ENCODE assay signal across 8 cellular contexts in the genomic region with DNA sequence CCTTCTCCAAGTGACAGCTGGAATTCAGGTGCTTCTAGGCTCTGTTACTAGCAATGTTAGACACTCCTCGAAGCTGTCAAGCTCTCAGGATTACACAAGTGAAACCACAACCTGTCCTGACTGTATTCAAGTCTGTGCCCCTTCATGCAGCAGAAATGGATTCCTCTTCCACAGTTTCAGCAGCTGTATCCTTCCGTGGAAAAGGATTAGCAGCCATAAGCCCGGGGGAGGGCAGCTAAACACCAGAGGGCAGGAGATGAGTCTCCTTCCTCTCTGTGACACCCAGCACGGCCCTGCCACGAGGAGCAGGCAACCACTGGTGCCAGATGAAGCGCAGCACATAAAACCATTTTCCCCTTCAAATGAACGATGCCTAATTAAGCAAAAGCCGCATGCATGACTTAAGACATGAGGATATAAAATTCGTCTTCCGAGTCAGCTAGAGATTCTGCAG. TPM values are rescaled to one million over a fixed set of nuclear protein-coding genes. Genes with fewer than 3 reads are reported as not detected.
DNase-seq lines count a peak whose midpoint lies in the region; ATAC-seq, FAIRE-seq and TF ChIP-seq lines count a peak whose summit lies in the region.

No MANE protein-coding gene starts in this region.

- H3K79me2 ChIP-seq in OCI-LY1 (ENCODE audit: insufficient read depth, low read length), result no peaks in the 10 kb centered on the region

- FAIRE-seq in A549 (lab: Jason Lieb, UNC), result no peak

- CTCF ChIA-PET in A549 (lab: Yijun Ruan, JAX), result interaction anchor here (0.6 to 12.8 kb wide), 49 partner anchors 9 to 239 kb away, joined by 3 to 238 read pairs (median 11); no protein-coding TSS in a partner anchor

- H2AFZ ChIP-seq in OCI-LY1 (ENCODE audit: low read length), result 0 out of 2 replicates have a peak overlapping the region, but pooled peaks have one; percentile 33

- no peaks in the 10 kb centered on the region for H3K9me3 ChIP-seq in A549
- no peaks in the 10 kb centered on the region for H3K9me3 ChIP-seq in OCI-LY1 (ENCODE audit: low read length)
- no peaks in the 10 kb centered on the region for H3K9me3 ChIP-seq in esophagus squamous epithelium

- H3K9me3 Mint-ChIP-seq in activated T-cell treated with anti-CD3 and anti-CD28 coated beads, Interleukin-2, amount 50 U/mL, for 4 hours, result peaks cover 7% of the 10 kb centered on the region
- H3K9me3 Mint-ChIP-seq in naive thymus-derived CD8-positive, alpha-beta T cell, result peaks cover 0 to 7% (median 0%) of the 10 kb centered on the region in 9 donors

- H3K27ac Mint-ChIP-seq in naive thymus-derived CD8-positive, alpha-beta T cell, result peak overlapping the region; percentile 88 to 98 (median 96)

- TF ChIP-seq POLR2A in A549 (IDR thresholded peaks at IDR 0.05; ENCODE audit: low read length), result no peak
- TF ChIP-seq POLR2A in esophagus squamous epithelium (IDR thresholded peaks at IDR 0.05), result no peak

- H4K20me1 ChIP-seq in OCI-LY1 (ENCODE audit: insufficient read depth, low read length), result no peaks in the 10 kb centered on the region

- H3K4me3 ChIP-seq in A549, result peak overlapping the region; percentile 77
- peak overlapping the region; percentile 90 for H3K4me3 ChIP-seq in OCI-LY1 (ENCODE audit: low read depth, low read length, poor library complexity, severe bottlenecking)
- H3K4me3 ChIP-seq in esophagus squamous epithelium, result peak overlapping the region; percentile 51 to 89 (median 71)

- H3K4me3 Mint-ChIP-seq in activated T-cell treated with anti-CD3 and anti-CD28 coated beads, Interleukin-2, amount 50 U/mL, for 4 hours, result peak overlapping the region; percentile 86
- H3K4me3 Mint-ChIP-seq in naive thymus-derived CD8-positive, alpha-beta T cell, result peak overlapping the region; percentile 81 to 98 (median 92)

- peak; percentile 43 to 57 for DNase-seq in A549 (ENCODE audit: low read depth in 1 of 2, low spot score in 1 of 2)
- DNase-seq in activated T-cell treated with anti-CD3 and anti-CD28 coated beads, Interleukin-2, amount 50 U/mL, for 4 hours, result peak; percentile 44
- peak; percentile 27 for DNase-seq in esophagus squamous epithelium (lab: John Stamatoyannopoulos, UW)
- DNase-seq in naive thymus-derived CD8-positive, alpha-beta T cell, result peak in 9 of 10 donors; percentile 19 to 76 (median 47)

- no peaks in the 10 kb centered on the region for H3F3A ChIP-seq in OCI-LY1 (ENCODE audit: insufficient read depth, low read length)

- TF ChIP-seq CTCF in A549 (IDR thresholded peaks at IDR 0.05) (peak; percentile 25; the same call in 1 of the 3 replicates), OCI-LY1 (IDR thresholded peaks at IDR 0.05; ENCODE audit: low read length) (peak; percentile 41), esophagus squamous epithelium (IDR thresholded peaks at IDR 0.05) (peak in 3 of 6 experiments; percentile 18 to 40 (median 33))

- H3K4me1 ChIP-seq in A549, result peaks cover 54% of the 10 kb centered on the region
- peaks cover 23% of the 10 kb centered on the region for H3K4me1 ChIP-seq in OCI-LY1 (ENCODE audit: insufficient read depth, low read length, severe bottlenecking)
- peaks cover 19 to 72% (median 33%) of the 10 kb centered on the region in 3 donors for H3K4me1 ChIP-seq in esophagus squamous epithelium

- ATAC-seq in A549 (peak; percentile 42 to 54; a peak in 3 of 6 replicates), GM18498 (IDR thresholded peaks at IDR 0.05; ENCODE audit: unreplicated experiment) (peak; percentile 27), GM21619 (IDR thresholded peaks at IDR 0.05; ENCODE audit: unreplicated experiment) (no peak)
- ATAC-seq in activated T-cell treated with anti-CD3 and anti-CD28 coated beads, Interleukin-2, amount 50 U/mL, for 4 hours, result peak; percentile 24 to 40
- ATAC-seq in naive thymus-derived CD8-positive, alpha-beta T cell, result peak; percentile 34 to 40

- POLR2A ChIA-PET in A549 (lab: Yijun Ruan, JAX), result interaction anchor here (1.3 to 2.1 kb wide), 3 partner anchors 49 to 218 kb away, joined by 4 to 7 read pairs (median 5); a partner anchor contains a TSS
- POLR2A ChIA-PET in naive thymus-derived CD8-positive, alpha-beta T cell (lab: Charles Lee), result interaction anchor here (0.5 to 5.6 kb wide), 14 partner anchors 9 to 938 kb away, joined by 3 to 106 read pairs (median 10); no protein-coding TSS in a partner anchor

- no peaks in the 10 kb centered on the region for H3K27me3 Mint-ChIP-seq in activated T-cell treated with anti-CD3 and anti-CD28 coated beads, Interleukin-2, amount 50 U/mL, for 4 hours (ENCODE audit: low read depth)
- no peaks in the 10 kb centered on the region for H3K27me3 Mint-ChIP-seq in naive thymus-derived CD8-positive, alpha-beta T cell

- peak; percentile 50 for TF ChIP-seq RAD21 in A549 (conservative IDR thresholded peaks at IDR 0.05 in 1 of 2, IDR thresholded peaks at IDR 0.05 in 1 of 2)

- peak overlapping the region; percentile 89 for H3K9ac ChIP-seq in OCI-LY1 (ENCODE audit: low read length)

- H3K27ac ChIP-seq in A549 (peak overlapping the region; percentile 88 to 97), OCI-LY1 (ENCODE audit: low read depth, low read length, poor library complexity, severe bottlenecking) (peak overlapping the region; percentile 38), esophagus squamous epithelium (peak overlapping the region; percentile 77 to 93 (median 86)), temporal lobe (ENCODE audit: low read depth, low read length) (peak overlapping the region; percentile 95)

- TF ChIP-seq EP300 in A549 (IDR thresholded peaks at IDR 0.05), result no peak

- peak overlapping the region; percentile 94 for H3K4me2 ChIP-seq in A549
- H3K4me2 ChIP-seq in OCI-LY1 (ENCODE audit: low read length), result peak overlapping the region; percentile 88

- intact Hi-C loops in esophagus squamous epithelium (cut with DNase I), result loop anchor here (10.0 kb wide), 2 partner anchors 63 to 187 kb away; no protein-coding TSS in a partner anchor

- H3K36me3 ChIP-seq in OCI-LY1 (ENCODE audit: insufficient read depth, low read length), result no peaks in the 10 kb centered on the region
- no peaks in the 10 kb centered on the region for H3K36me3 ChIP-seq in esophagus squamous epithelium

- no peaks in the 10 kb centered on the region for H3K27me3 ChIP-seq in OCI-LY1 (ENCODE audit: insufficient read depth, low read length)
- peaks cover 0 to 15% (median 0%) of the 10 kb centered on the region in 4 donors for H3K27me3 ChIP-seq in esophagus squamous epithelium

- WGBS in A549 (ENCODE audit: missing lambda C conversion rate), result 5% methylated on average over 10 of the region's 10 CpGs
- WGBS in esophagus squamous epithelium, 2 donors, result 0 to 13% methylated on average over 3 to 10 of the region's 10 CpGs

- peaks cover 9% of the 10 kb centered on the region for H3K36me3 Mint-ChIP-seq in activated T-cell treated with anti-CD3 and anti-CD28 coated beads, Interleukin-2, amount 50 U/mL, for 4 hours (ENCODE audit: insufficient read depth)
- H3K36me3 Mint-ChIP-seq in naive thymus-derived CD8-positive, alpha-beta T cell, result peaks cover 8 to 12% (median 9%) of the 10 kb centered on the region in 3 donors

- H3K9me2 ChIP-seq in OCI-LY1 (ENCODE audit: low read depth, low read length), result no peaks in the 10 kb centered on the region

- H3K4me1 Mint-ChIP-seq in activated T-cell treated with anti-CD3 and anti-CD28 coated beads, Interleukin-2, amount 50 U/mL, for 4 hours (ENCODE audit: low read depth), result peaks cover 61% of the 10 kb centered on the region
- H3K4me1 Mint-ChIP-seq in naive thymus-derived CD8-positive, alpha-beta T cell, result peaks cover 43 to 77% (median 74%) of the 10 kb centered on the region in 4 donors

TF ChIP-seq in A549, 52 proteins besides CTCF, POLR2A, EP300 and RAD21:
- TF ChIP-seq HDAC2 (IDR thresholded peaks at IDR 0.05), result peak; percentile 27; the same call in 1 of the 2 replicates
- TF ChIP-seq EHF (CRISPR knock-in tag; IDR thresholded peaks at IDR 0.05), result no peak
- TF ChIP-seq JUN (IDR thresholded peaks at IDR 0.05), result no peak
- TF ChIP-seq FOSL2 (IDR thresholded peaks at IDR 0.05), result no peak
- 0 out of 2 replicates have a peak, but pooled peaks have one; percentile 11 for TF ChIP-seq FOSL2 (CRISPR knock-in tag; IDR thresholded peaks at IDR 0.05)
- TF ChIP-seq CEBPB (IDR thresholded peaks at IDR 0.05), result peak in 1 of 2 experiments; percentile 3; a peak in 1 of 4 replicates
- TF ChIP-seq KDM5A (IDR thresholded peaks at IDR 0.05), result 0 out of 2 replicates have a peak, but pooled peaks have one; percentile 22
- TF ChIP-seq, protein P1, sequence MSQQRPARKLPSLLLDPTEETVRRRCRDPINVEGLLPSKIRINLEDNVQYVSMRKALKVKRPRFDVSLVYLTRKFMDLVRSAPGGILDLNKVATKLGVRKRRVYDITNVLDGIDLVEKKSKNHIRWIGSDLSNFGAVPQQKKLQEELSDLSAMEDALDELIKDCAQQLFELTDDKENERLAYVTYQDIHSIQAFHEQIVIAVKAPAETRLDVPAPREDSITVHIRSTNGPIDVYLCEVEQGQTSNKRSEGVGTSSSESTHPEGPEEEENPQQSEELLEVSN (IDR thresholded peaks at IDR 0.05; ENCODE audit: borderline replicate concordance, low read depth), result peak; percentile 88; the same call in 1 of the 2 replicates
- TF ChIP-seq SMC3 (IDR thresholded peaks at IDR 0.05), result peak; percentile 62; the same call in 2 of the 3 replicates
- TF ChIP-seq MYC (IDR thresholded peaks at IDR 0.05; ENCODE audit: borderline replicate concordance, low read length), result no peak; the same call in 1 of the 2 replicates
- TF ChIP-seq RFX5 (IDR thresholded peaks at IDR 0.05), result no peak
- TF ChIP-seq, protein P2, sequence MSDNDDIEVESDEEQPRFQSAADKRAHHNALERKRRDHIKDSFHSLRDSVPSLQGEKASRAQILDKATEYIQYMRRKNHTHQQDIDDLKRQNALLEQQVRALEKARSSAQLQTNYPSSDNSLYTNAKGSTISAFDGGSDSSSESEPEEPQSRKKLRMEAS (IDR thresholded peaks at IDR 0.05), result peak; percentile 96

RNA-seq across cellular contexts. Expression of a gene that starts 1.2 kb away (rescaled TPM):
- polyA plus RNA-seq in A549 (2011; rRNA removed) (115 and 119 TPM in 2 replicates), A549 (2017; fragmentation: RNase III; extraction: RNeasy Plus Mini Kit Qiagen cat#74134 plus additional on column Dnase treatment) (34.1 to 36.9 TPM (median 35.9 TPM) in 3 replicates)
- polyA plus RNA-seq in A549 (2012; cell fraction: cytosol; rRNA removed), result 48.7 and 50.3 TPM in 2 replicates
- polyA plus RNA-seq in A549 (2012; cell fraction: nucleus; rRNA removed), result 37.9 and 52.9 TPM in 2 replicates
- 59.3 and 67.7 TPM in 2 replicates for polyA minus RNA-seq in A549 (2011; rRNA and poly(A)+ RNA removed)
- total RNA-seq in activated T-cell treated with anti-CD3 and anti-CD28 coated beads, Interleukin-2, amount 50 U/mL, for 4 hours, result 1 to 10 TPM; 3.6 to 5.3 (median 4.4) TPM
- total RNA-seq in esophagus squamous epithelium (10 to 100 TPM in 1 of 4 donors, 1 to 10 TPM in 3; 1.3 to 13.5 (median 5.2) TPM), temporal lobe (26.6 TPM)
- total RNA-seq in naive thymus-derived CD8-positive, alpha-beta T cell, result 10 to 100 TPM; 42.1 to 44.1 TPM
- 10 to 100 TPM; 17.1 to 23.8 (median 17.3) TPM for polyA plus RNA-seq in naive thymus-derived CD8-positive, alpha-beta T cell

Comparison
In these comparisons a context has a peak if more than half of its experiments do, and no peak if none do; other contexts are left out.
1. H3K27ac ChIP-seq: peak in every context shown above with its lines; median percentile 95 in temporal lobe; 92 in A549; 86 in esophagus squamous epithelium; 38 in OCI-LY1.